ENCODE assay signal across 9 cellular contexts in genomic region chr7:29281782-29282541, GRCh38.
DNase-seq lines count a peak whose midpoint lies in the region; ATAC-seq, FAIRE-seq and TF ChIP-seq lines count a peak whose summit lies in the region.
"Had no signal": no experiment of that assay in that cellular context is flagged by ENCODE, and none has a peak within 500 bp of the region (broad histone marks: within the 10 kb centered on the region; RNA-seq: fewer than 3 reads in every experiment).

No MANE protein-coding gene starts in this region.

- no peak overlapping the region for H3K4me2 ChIP-seq in astrocyte (ENCODE audit: low read length)

- FAIRE-seq in astrocyte (lab: Jason Lieb, UNC): no peak

- H3K9ac ChIP-seq in astrocyte (ENCODE audit: low read length): no peak overlapping the region

- H3K27ac Mint-ChIP-seq in astrocyte (ENCODE audit: unreplicated experiment) (no peak overlapping the region), endothelial cell (ENCODE audit: unreplicated experiment) (no peak overlapping the region)
- no peak overlapping the region for H3K27ac Mint-ChIP-seq in naive thymus-derived CD4-positive, alpha-beta T cell

- H2AFZ ChIP-seq in astrocyte (ENCODE audit: low read depth, low read length): no peak overlapping the region

- H3K36me3 Mint-ChIP-seq in astrocyte (ENCODE audit: low read depth, unreplicated experiment) (no peaks in the 10 kb centered on the region), endothelial cell (ENCODE audit: low read depth, unreplicated experiment) (no peaks in the 10 kb centered on the region)
- H3K36me3 Mint-ChIP-seq in naive thymus-derived CD4-positive, alpha-beta T cell: peaks cover 0 to 1% (median 0%) of the 10 kb centered on the region in 5 donors

- no peaks in the 10 kb centered on the region for H3K36me3 ChIP-seq in astrocyte (ENCODE audit: insufficient read depth, low read length)
- H3K36me3 ChIP-seq in naive thymus-derived CD4-positive, alpha-beta T cell (ENCODE audit: control insufficient read depth in 2 of 3, insufficient read depth in 3 of 3, low read length in 3 of 3): no peaks in the 10 kb centered on the region

- H3K79me2 ChIP-seq in astrocyte (ENCODE audit: insufficient read depth, low read length): no peaks in the 10 kb centered on the region

- no peak overlapping the region for H3K27ac ChIP-seq in astrocyte (ENCODE audit: low read depth, low read length)
- no peak overlapping the region for H3K27ac ChIP-seq in naive thymus-derived CD4-positive, alpha-beta T cell (ENCODE audit: low read depth, low read length)

- peaks cover 55% of the 10 kb centered on the region for H3K27me3 ChIP-seq in astrocyte (ENCODE audit: insufficient read depth, low read length)
- H3K27me3 ChIP-seq in naive thymus-derived CD4-positive, alpha-beta T cell (ENCODE audit: control insufficient read depth in 2 of 2, insufficient read depth in 2 of 2, low read length in 2 of 2): no peaks in the 10 kb centered on the region

- H3K4me3 Mint-ChIP-seq in astrocyte (ENCODE audit: unreplicated experiment): no peak overlapping the region
- no peak overlapping the region for H3K4me3 Mint-ChIP-seq in naive thymus-derived CD4-positive, alpha-beta T cell
- H3K4me3 Mint-ChIP-seq in endothelial cell (ENCODE audit: unreplicated experiment): no peak overlapping the region
- H3K4me3 Mint-ChIP-seq: activated B cell treated with CpG ODN at 0.5 μM for 24 hours had no signal

- peak; percentile 27 for DNase-seq in COR-L47 (lab: John Stamatoyannopoulos, UW)
- peak; percentile 54 for DNase-seq in NCI-H187 treated with DMSO at 0.1 percent for 48 hours (lab: John Stamatoyannopoulos, UW)
- DNase-seq in astrocyte (ENCODE audit: low read depth): peak; percentile 22
- DNase-seq in left lobe of liver (ENCODE audit: low spot score): no peak
- no peak for DNase-seq in naive thymus-derived CD4-positive, alpha-beta T cell
- DNase-seq in omental fat pad (ENCODE audit: low spot score): no peak
- no peak for DNase-seq in endothelial cell (ENCODE audit: low spot score)
- DNase-seq: activated B cell treated with CpG ODN at 0.5 μM for 24 hours had no signal

- H3K9me3 Mint-ChIP-seq in astrocyte (ENCODE audit: unreplicated experiment) (peaks cover 3% of the 10 kb centered on the region), endothelial cell (ENCODE audit: unreplicated experiment) (no peaks in the 10 kb centered on the region)
- peaks cover 0 to 4% (median 0%) of the 10 kb centered on the region in 11 donors for H3K9me3 Mint-ChIP-seq in naive thymus-derived CD4-positive, alpha-beta T cell
- H3K9me3 Mint-ChIP-seq: activated B cell treated with CpG ODN at 0.5 μM for 24 hours had no signal

- peaks cover 23% of the 10 kb centered on the region for H3K27me3 Mint-ChIP-seq in astrocyte (ENCODE audit: low read depth, unreplicated experiment)
- H3K27me3 Mint-ChIP-seq in naive thymus-derived CD4-positive, alpha-beta T cell: peaks cover 0 to 44% (median 6%) of the 10 kb centered on the region in 5 donors
- peaks cover 3% of the 10 kb centered on the region for H3K27me3 Mint-ChIP-seq in endothelial cell (ENCODE audit: unreplicated experiment)

- intact Hi-C loops in naive thymus-derived CD4-positive, alpha-beta T cell (cut with micrococcal nuclease): no loop called here

- H4K20me1 ChIP-seq in astrocyte (ENCODE audit: insufficient read depth, low read length): peaks cover 4% of the 10 kb centered on the region

- TF ChIP-seq CTCF in astrocyte (IDR thresholded peaks at IDR 0.05; ENCODE audit: insufficient read depth, low read depth, low read length) (no peak), omental fat pad (IDR thresholded peaks at IDR 0.05) (no peak), endothelial cell (IDR thresholded peaks at IDR 0.05; ENCODE audit: unreplicated experiment) (no peak)

- H3K4me1 Mint-ChIP-seq in astrocyte (ENCODE audit: low read depth, unreplicated experiment) (peaks cover 18% of the 10 kb centered on the region), endothelial cell (ENCODE audit: unreplicated experiment) (no peaks in the 10 kb centered on the region)
- peaks cover 0 to 18% (median 0%) of the 10 kb centered on the region in 7 donors for H3K4me1 Mint-ChIP-seq in naive thymus-derived CD4-positive, alpha-beta T cell

- CTCF ChIA-PET in naive thymus-derived CD4-positive, alpha-beta T cell (lab: Charles Lee): no interaction called here

- H3K4me3 ChIP-seq in astrocyte (ENCODE audit: insufficient read depth, low read depth, low read length): no peak overlapping the region
- no peak overlapping the region for H3K4me3 ChIP-seq in naive thymus-derived CD4-positive, alpha-beta T cell (ENCODE audit: low read length)

- ATAC-seq in left lobe of liver: peak; percentile 28
- no peak for ATAC-seq in naive thymus-derived CD4-positive, alpha-beta T cell
- no peak for ATAC-seq in omental fat pad (ENCODE audit: low FRiP score)
- ATAC-seq in GM18498 (IDR thresholded peaks at IDR 0.05; ENCODE audit: unreplicated experiment): no peak

- peaks cover 19% of the 10 kb centered on the region for H3K4me1 ChIP-seq in astrocyte (ENCODE audit: insufficient read depth, low read length)
- peaks cover 0 to 15% of the 10 kb centered on the region in 2 donors for H3K4me1 ChIP-seq in naive thymus-derived CD4-positive, alpha-beta T cell (ENCODE audit: control insufficient read depth in 2 of 2, insufficient read depth in 2 of 2, low read length in 2 of 2)

- POLR2A ChIA-PET in naive thymus-derived CD4-positive, alpha-beta T cell (lab: Charles Lee): no interaction called here

- H3K9me3 ChIP-seq in astrocyte (ENCODE audit: insufficient read depth, low read depth, low read length): no peaks in the 10 kb centered on the region
- no peaks in the 10 kb centered on the region for H3K9me3 ChIP-seq in naive thymus-derived CD4-positive, alpha-beta T cell (ENCODE audit: control insufficient read depth in 2 of 3, low read length in 3 of 3)

Comparison
In these comparisons a context has a peak if more than half of its experiments do, and no peak if none do; other contexts are left out.
1. DNase-seq: peak in COR-L47 (single experiment), NCI-H187 treated with DMSO at 0.1 percent for 48 hours (single experiment) and astrocyte (single experiment); none in left lobe of liver (single experiment), naive thymus-derived CD4-positive, alpha-beta T cell (0 of 9), omental fat pad (single experiment) and endothelial cell (single experiment).